In genomic region chr5:115634343-115635132, GRCh38 we compare ENCODE assay signal across 8 cellular contexts. TPM values are rescaled to one million over a fixed set of nuclear protein-coding genes. Genes with fewer than 3 reads are reported as not detected.
DNase-seq lines count a peak whose midpoint lies in the region; TF ChIP-seq lines count a peak whose summit lies in the region.

No MANE protein-coding gene starts in this region.

- H3K9me2 ChIP-seq in Loucy (replicated peaks; ENCODE audit: low read depth, low read length), result no peaks in the 10 kb centered on the region

- H3K27me3 ChIP-seq in H7 (ENCODE audit: control insufficient read depth, insufficient read depth, low read length) (no peaks in the 10 kb centered on the region), Loucy (ENCODE audit: insufficient read depth, low read length, poor library complexity, severe bottlenecking) (no peaks in the 10 kb centered on the region), neutrophil (peaks cover 30% of the 10 kb centered on the region)

- no peaks in the 10 kb centered on the region for H3K79me2 ChIP-seq in Loucy (ENCODE audit: insufficient read depth, low read length)

- DNase-seq in H7 (peak; percentile 78), SHP77 treated with DMSO at 0.1 percent for 48 hours (lab: John Stamatoyannopoulos, UW) (peak; percentile 58), germinal center (ENCODE audit: low spot score) (peak; percentile 88), substantia nigra (lab: John Stamatoyannopoulos, UW) (peak; percentile 3 to 92 (median 72))
- DNase-seq in activated gamma-delta T cell treated with anti-CD3 and anti-CD28 coated beads, Interleukin-2, amount 50 U/mL, for 16 hours (ENCODE audit: low read depth), result peak; percentile 68

- H3K9ac ChIP-seq in ES-I3 (ENCODE audit: low read depth, low read length) (peak overlapping the region; percentile 26), Loucy (ENCODE audit: low read depth, low read length, poor library complexity, severe bottlenecking) (peak overlapping the region; percentile 90)

- H3K4me1 ChIP-seq in ES-I3 (ENCODE audit: insufficient read depth, low read length) (peaks cover 8% of the 10 kb centered on the region; the same call in 1 of the 2 replicates), Loucy (ENCODE audit: insufficient read depth, low read length, poor library complexity, severe bottlenecking) (peaks cover 5% of the 10 kb centered on the region), neutrophil (ENCODE audit: control insufficient read depth in 1 of 2, insufficient read depth in 1 of 2, low read depth in 1 of 2, low read length in 1 of 2) (peaks cover 5 to 6% of the 10 kb centered on the region in 2 experiments)

- H3K9me3 ChIP-seq in ES-I3 (ENCODE audit: control insufficient read depth, insufficient read depth, low read length) (no peaks in the 10 kb centered on the region), Loucy (ENCODE audit: insufficient read depth, low read depth, low read length) (no peaks in the 10 kb centered on the region), neutrophil (no peaks in the 10 kb centered on the region)

- no peaks in the 10 kb centered on the region for H3F3A ChIP-seq in Loucy (ENCODE audit: low read depth)

- no peaks in the 10 kb centered on the region for H4K20me1 ChIP-seq in Loucy (ENCODE audit: insufficient read depth, low read length, poor library complexity, severe bottlenecking)

- H3K4me3 ChIP-seq in H7 (ENCODE audit: insufficient read depth, low read depth, low read length) (no peak overlapping the region), Loucy (ENCODE audit: low read length, poor library complexity, severe bottlenecking) (peak overlapping the region; percentile 95), neutrophil (ENCODE audit: low read depth in 1 of 2, low read length in 1 of 2) (peak overlapping the region in 1 of 2 experiments; percentile 13)

- TF ChIP-seq CTCF in Loucy (conservative IDR thresholded peaks at IDR 0.05; ENCODE audit: low read length), result peak; percentile 63
- peak; percentile 81 for TF ChIP-seq CTCF in neutrophil (IDR thresholded peaks at IDR 0.05)

- peak overlapping the region; percentile 97 for H2AFZ ChIP-seq in Loucy (ENCODE audit: low read length)

- H3K27ac ChIP-seq in neutrophil, result no peak overlapping the region
- peak overlapping the region; percentile 35 for H3K27ac ChIP-seq in substantia nigra (ENCODE audit: low read depth, low read length, poor library complexity, severe bottlenecking)

- H3K4me2 ChIP-seq in Loucy (ENCODE audit: low read depth, low read length, poor library complexity, severe bottlenecking), result peak overlapping the region; percentile 98

- no peaks in the 10 kb centered on the region for H3K36me3 ChIP-seq in ES-I3 (ENCODE audit: insufficient read depth, low read length)
- no peaks in the 10 kb centered on the region for H3K36me3 ChIP-seq in H7 (replicated peaks; ENCODE audit: control insufficient read depth, insufficient read depth, low read length)
- H3K36me3 ChIP-seq in Loucy (ENCODE audit: insufficient read depth, low read length), result no peaks in the 10 kb centered on the region
- H3K36me3 ChIP-seq in neutrophil, result no peaks in the 10 kb centered on the region

RNA-seq across cellular contexts. Expression of gene TMED7, which starts 8.7 kb away (rescaled TPM):
- total RNA-seq in H7 (2014; rRNA removed; shearing (Covaris generic)), result 53.0 and 58.9 TPM in 2 replicates

RNA-seq across cellular contexts. Expression of gene TICAM2, which starts 32.3 kb away (rescaled TPM):
- not detected in 2 replicates for total RNA-seq in H7 (2014; rRNA removed; shearing (Covaris generic))
